ENCODE assay signal across 14 cellular contexts in genomic region chr14:48936881-48937280, GRCh38.
"Had no signal": no experiment of that assay in that cellular context is flagged by ENCODE, and none has a peak within 500 bp of the region (broad histone marks: within the 10 kb centered on the region; RNA-seq: fewer than 3 reads in every experiment).

No MANE protein-coding gene starts in this region.

- DNase-seq: activated CD4-positive, alpha-beta memory T cell treated with anti-CD3 and anti-CD28 coated beads for 36 hours; activated gamma-delta T cell; activated naive CD8-positive, alpha-beta T cell treated with anti-CD3 and anti-CD28 coated beads, Interleukin-2, amount 10 ng/mL, durations not matched to agents 7 days and 5 days; activated T-cell treated with anti-CD3 and anti-CD28 coated beads, Interleukin-2, amount 50 U/mL, for 48 hours; colonic mucosa; heart left ventricle; nephron progenitor cell; T-helper 9 cell; transverse colon had no signal

- H3K27me3 ChIP-seq: ascending aorta, colonic mucosa, foreskin keratinocyte, heart left ventricle, transverse colon had no signal

- H3K27ac ChIP-seq: ascending aorta, colonic mucosa, foreskin keratinocyte, heart left ventricle, parathyroid adenoma, skin epidermis, VCaP had no signal

- H3K9me3 ChIP-seq: ascending aorta, colonic mucosa, heart left ventricle, transverse colon had no signal

- H3K4me3 ChIP-seq: ascending aorta, colonic mucosa, heart left ventricle, skin epidermis, transverse colon had no signal

- H3K9ac ChIP-seq: parathyroid adenoma had no signal

- H3K4me1 ChIP-seq: ascending aorta, colonic mucosa, foreskin keratinocyte, parathyroid adenoma, transverse colon had no signal

- ATAC-seq: foreskin keratinocyte had no signal

- H3K36me3 ChIP-seq: ascending aorta, colonic mucosa, heart left ventricle, transverse colon had no signal
